In the genomic region with DNA sequence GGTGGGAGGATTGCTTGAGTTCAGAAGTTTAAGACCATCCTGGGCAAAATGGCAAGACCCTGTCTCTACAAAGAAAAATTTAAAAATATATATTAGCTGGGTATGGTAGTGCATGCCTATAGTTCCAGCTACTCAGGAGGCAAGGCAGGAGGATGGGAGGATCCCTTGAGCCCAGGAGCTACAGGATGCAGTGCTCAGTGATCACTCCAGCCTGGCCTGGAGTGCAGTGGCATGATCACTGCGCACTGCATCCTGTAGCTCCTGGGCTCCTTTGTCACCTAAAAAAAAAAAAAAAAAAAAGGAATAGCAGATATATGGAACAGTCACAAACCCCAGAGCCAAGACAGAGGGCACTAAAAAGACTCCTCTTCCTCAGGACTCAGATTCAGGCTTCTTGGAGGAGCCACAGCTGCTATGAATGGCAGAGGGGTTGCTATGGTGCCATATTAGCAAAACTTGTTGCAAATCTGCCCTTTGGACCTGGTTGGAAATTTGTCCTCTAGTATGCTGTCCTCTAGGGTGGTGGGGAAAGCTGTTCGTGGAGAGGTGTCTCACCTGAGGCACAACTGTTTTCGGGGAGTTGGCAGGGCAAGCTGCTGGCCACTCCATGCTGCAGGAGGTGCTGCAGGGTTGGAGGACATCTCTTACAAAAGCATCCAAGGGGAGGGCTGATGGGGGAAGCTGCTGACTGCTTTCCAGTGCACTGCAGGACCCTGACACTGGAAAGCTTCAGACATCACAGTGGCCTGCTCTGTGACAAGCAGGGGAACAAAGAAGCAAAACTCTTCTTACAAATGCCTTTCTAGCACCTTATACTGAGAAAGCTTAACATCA, we compare ENCODE assay signal across 16 cellular contexts. TPM values are rescaled to one million over a fixed set of nuclear protein-coding genes. Genes with fewer than 3 reads are reported as not detected.
A peak's percentile ranks its signal among the peaks of the same experiment; 100 is the strongest.
DNase-seq lines count a peak whose midpoint lies in the region; ATAC-seq, FAIRE-seq and TF ChIP-seq lines count a peak whose summit lies in the region.
"Had no signal": no experiment of that assay in that cellular context is flagged by ENCODE, and none has a peak within 500 bp of the region (broad histone marks: within the 10 kb centered on the region; RNA-seq: fewer than 3 reads in every experiment).

No MANE protein-coding gene starts in this region.

- DNase-seq in HCT116 (ENCODE audit: low read depth, low spot score) (no peak), H1 (ENCODE audit: low read depth in 1 of 2, low spot score in 2 of 2) (no peak), right lobe of liver (no peak), esophagus squamous epithelium (lab: John Stamatoyannopoulos, UW) (no peak), NCI-H526 (lab: John Stamatoyannopoulos, UW) (no peak), hypothalamus (lab: John Stamatoyannopoulos, UW) (no peak)
- DNase-seq: CD4-positive, CD25-positive, alpha-beta regulatory T cell; HFFc6; NCI-H1417; NCI-H1930; NCI-H2171; NCI-H446; NCI-H748 treated with DMSO at 0.1 percent for 48 hours; OCI-M1; SIG-M5 had no signal

- FAIRE-seq in H1 (lab: Jason Lieb, UNC) = no peak

- H2BK15ac ChIP-seq in H1 (ENCODE audit: low read length) = no peak overlapping the region

- H3K18ac ChIP-seq in H1 (ENCODE audit: extremely low read depth, low read length) = no peak overlapping the region

- H2BK120ac ChIP-seq in H1 (replicated peaks; ENCODE audit: low read depth, low read length) = no peak overlapping the region

- 0 out of 2 replicates have a peak, but pooled peaks cover 1% of the 10 kb centered on the region for H3K23me2 ChIP-seq in H1 (ENCODE audit: low read depth, low read length)

- TF ChIP-seq POLR2A in HCT116 (IDR thresholded peaks at IDR 0.05; ENCODE audit: borderline replicate concordance, extremely low read depth, insufficient read depth, insufficient read length) (no peak), H1 (IDR thresholded peaks at IDR 0.05; ENCODE audit: control extremely low read depth in 1 of 2, low read depth in 2 of 2, low read length in 2 of 2) (no peak), right lobe of liver (IDR thresholded peaks at IDR 0.05) (no peak), esophagus squamous epithelium (IDR thresholded peaks at IDR 0.05) (no peak)

- H3K14ac ChIP-seq in H1 (ENCODE audit: insufficient read length) = no peak overlapping the region

- H3K56ac ChIP-seq in H1 (replicated peaks; ENCODE audit: insufficient read length, low read depth, low read length) = no peak overlapping the region

- H3K4me1 ChIP-seq in HCT116 (ENCODE audit: control insufficient read depth in 1 of 2, insufficient read depth in 2 of 2, low read length in 2 of 2) (no peaks in the 10 kb centered on the region), H1 (replicated peaks in 1 of 4; ENCODE audit: control insufficient read depth in 3 of 4, insufficient read depth in 4 of 4, low read length in 3 of 4) (peaks cover 0 to 5% (median 4%) of the 10 kb centered on the region in 4 experiments; a peak in 4 of 7 replicates), right lobe of liver (peaks cover 0 to 5% (median 0%) of the 10 kb centered on the region in 4 donors), esophagus squamous epithelium (no peaks in the 10 kb centered on the region)

- H3K79me1 ChIP-seq in H1 (ENCODE audit: low read depth, low read length) = no peaks in the 10 kb centered on the region

- peak; percentile 40; the same call in 1 of the 2 replicates for ATAC-seq in HCT116
- peak in 3 of 4 donors; percentile 22 to 62 (median 25) for ATAC-seq in right lobe of liver

- H3K9me3 ChIP-seq in HCT116 (ENCODE audit: control insufficient read depth in 1 of 2, insufficient read depth in 1 of 2, low read depth in 1 of 2, low read length in 2 of 2) (no peaks in the 10 kb centered on the region), H1 (ENCODE audit: insufficient read depth in 2 of 2, low read depth in 1 of 2, low read length in 1 of 2) (no peaks in the 10 kb centered on the region), right lobe of liver (no peaks in the 10 kb centered on the region), esophagus squamous epithelium (no peaks in the 10 kb centered on the region)

- H3K9me2 ChIP-seq in HCT116 (ENCODE audit: insufficient read depth) = no peaks in the 10 kb centered on the region

- H2AK5ac ChIP-seq in H1 (ENCODE audit: low read depth, low read length) = no peak overlapping the region

- RAD21 ChIA-PET in HCT116 (lab: Charles Lee; ENCODE audit: low non-redundant PET in 1 of 2, low total read pairs in 2 of 2, uncharacterized antibody in 2 of 2, unreplicated experiment in 2 of 2) = no interaction called here

- H3K9ac ChIP-seq in HCT116 (ENCODE audit: low read length) = no peak overlapping the region
- no peak overlapping the region for H3K9ac ChIP-seq in H1 (replicated peaks in 1 of 4; ENCODE audit: extremely low read depth in 1 of 4, low read depth in 3 of 4, low read length in 3 of 4)

- no peak overlapping the region for H3K23ac ChIP-seq in H1 (ENCODE audit: insufficient read length)

- H3K27me3 ChIP-seq in HCT116 (ENCODE audit: insufficient read depth, low read length) (no peaks in the 10 kb centered on the region), H1 (replicated peaks in 1 of 4; ENCODE audit: control insufficient read depth in 3 of 4, extremely low read depth in 1 of 4, insufficient read depth in 3 of 4, low read length in 3 of 4) (no peaks in the 10 kb centered on the region), right lobe of liver (no peaks in the 10 kb centered on the region), esophagus squamous epithelium (no peaks in the 10 kb centered on the region)

- peak; percentile 14; the same call in 1 of the 2 replicates for TF ChIP-seq RAD21 in HCT116 (IDR thresholded peaks at IDR 0.05; ENCODE audit: low read depth)
- peak; percentile 42 to 54; a peak in 3 of 4 replicates for TF ChIP-seq RAD21 in H1 (IDR thresholded peaks at IDR 0.05 in 1 of 2, conservative IDR thresholded peaks at IDR 0.05 in 1 of 2; ENCODE audit: low read depth in 2 of 2, low read length in 2 of 2)

- H3K4me3 ChIP-seq in HCT116 (replicated peaks in 1 of 2; ENCODE audit: low read depth in 1 of 2, low read length in 2 of 2) = no peak overlapping the region
- H3K4me3 ChIP-seq in H1 (ENCODE audit: extremely low read depth in 1 of 4, insufficient read depth in 2 of 4, low read depth in 3 of 4, low read length in 4 of 4) = no peak overlapping the region
- no peak overlapping the region for H3K4me3 ChIP-seq in right lobe of liver
- no peak overlapping the region for H3K4me3 ChIP-seq in esophagus squamous epithelium

- H3K36me3 ChIP-seq in HCT116 (ENCODE audit: control insufficient read depth in 1 of 2, insufficient read depth in 2 of 2, low read length in 2 of 2) (peaks cover 0 to 3% of the 10 kb centered on the region in 2 experiments; a peak in 2 of 4 replicates), H1 (ENCODE audit: control insufficient read depth in 2 of 4, insufficient read depth in 4 of 4, low read length in 3 of 4) (peaks cover 0 to 9% (median 4%) of the 10 kb centered on the region in 4 experiments; a peak in 3 of 8 replicates), right lobe of liver (peaks cover 0 to 40% (median 7%) of the 10 kb centered on the region in 4 donors), esophagus squamous epithelium (peaks cover under 1 to 94% (median 13%) of the 10 kb centered on the region in 3 donors)

- 94% methylated on average over 3 of the region's 3 CpGs; no CpG with 5 or more reads in 1 of the 2 experiments for WGBS in H1 (ENCODE audit: extremely low coverage in 1 of 2, insufficient coverage in 1 of 2, insufficient read length in 1 of 2, insufficient replicate concordance in 2 of 2, low coverage in 1 of 2, low lambda C conversion rate in 2 of 2, missing lambda C conversion rate in 1 of 2), 2 experiments
- WGBS in right lobe of liver (ENCODE audit: insufficient coverage, low coverage, low lambda C conversion rate, missing lambda C conversion rate) = no CpG with 5 or more reads among the region's 3 CpGs
- WGBS in esophagus squamous epithelium, 2 donors = 100% methylated on average over 1 to 2 of the region's 3 CpGs

- intact Hi-C loops in HCT116 (cut with micrococcal nuclease) (no loop called here), right lobe of liver (cut with DNase I) (no loop called here), esophagus squamous epithelium (cut with DNase I) (no loop called here)

- no peak overlapping the region for H2BK20ac ChIP-seq in H1 (ENCODE audit: low read length)

- H2BK5ac ChIP-seq in H1 (ENCODE audit: low read depth, low read length) = 0 out of 2 replicates have a peak overlapping the region, but pooled peaks have one; percentile 44

- H4K91ac ChIP-seq in H1 (replicated peaks; ENCODE audit: insufficient read length, low read length) = no peak overlapping the region

- H3K79me2 ChIP-seq in HCT116 (ENCODE audit: insufficient read depth, low read length) (no peaks in the 10 kb centered on the region), H1 (ENCODE audit: control insufficient read depth in 1 of 2, insufficient read depth in 2 of 2, low read length in 2 of 2) (no peaks in the 10 kb centered on the region; a peak in 1 of 4 replicates)

- TF ChIP-seq CTCF in GM12872 (IDR thresholded peaks at IDR 0.05; ENCODE audit: insufficient read depth, low read depth, low read length) (0 out of 3 replicates have a peak, but pooled peaks have one; percentile 1), HCT116 (IDR thresholded peaks at IDR 0.05 in 2 of 3, conservative IDR thresholded peaks at IDR 0.05 in 1 of 3; ENCODE audit: borderline replicate concordance in 1 of 3, insufficient read depth in 1 of 3, low read depth in 2 of 3, low read length in 2 of 3) (no peak), H1 (IDR thresholded peaks at IDR 0.05; ENCODE audit: control extremely low read depth in 1 of 3, insufficient read depth in 1 of 3, low read depth in 1 of 3, low read length in 3 of 3) (peak; percentile 9 to 43 (median 39); a peak in 3 of 4 replicates), right lobe of liver (IDR thresholded peaks at IDR 0.05) (no peak), esophagus squamous epithelium (IDR thresholded peaks at IDR 0.05) (no peak)

- no peak overlapping the region for H2BK12ac ChIP-seq in H1 (ENCODE audit: low read depth, low read length)

- H2AFZ ChIP-seq in HCT116 (ENCODE audit: low read depth, low read length, poor library complexity, severe bottlenecking) = no peak overlapping the region
- no peak overlapping the region for H2AFZ ChIP-seq in H1 (ENCODE audit: low read length)

- POLR2A ChIA-PET in HCT116 (lab: Charles Lee) (no interaction called here), H1 (lab: Charles Lee; ENCODE audit: partially characterized antibody) (interaction anchor here (0.6 kb wide), 1 partner anchor 1709 kb away, joined by 3 read pairs; no protein-coding TSS in a partner anchor)

- CTCF ChIA-PET in HCT116 (lab: Charles Lee) (no interaction called here), H1 (lab: Charles Lee; ENCODE audit: partially characterized antibody) (interaction anchor here (0.6 kb wide), 2 partner anchors 17 to 702 kb away, joined by 3 to 4 read pairs; no protein-coding TSS in a partner anchor)

- no TSS peak for BruUV-seq in HCT116 (replicated peaks; lab: Mats Ljungman, UMichigan)

- H3K4me2 ChIP-seq in HCT116 (ENCODE audit: low read length) = no peak overlapping the region
- H3K4me2 ChIP-seq in H1 (ENCODE audit: insufficient read depth in 1 of 2, low read depth in 2 of 2, low read length in 2 of 2) = no peak overlapping the region

- H4K5ac ChIP-seq in H1 (ENCODE audit: insufficient read length, low read depth, low read length) = no peak overlapping the region

- no peak for TF ChIP-seq EP300 in H1 (IDR thresholded peaks at IDR 0.05; ENCODE audit: borderline replicate concordance in 1 of 2, low read depth in 2 of 2, low read length in 2 of 2)

- H4K20me1 ChIP-seq in HCT116 (ENCODE audit: insufficient read depth) (no peaks in the 10 kb centered on the region; the same call in 1 of the 2 replicates), H1 (replicated peaks in 1 of 2; ENCODE audit: control insufficient read depth in 1 of 2, insufficient read depth in 2 of 2, low read length in 2 of 2) (no peaks in the 10 kb centered on the region)

- no peak overlapping the region for H3K4ac ChIP-seq in H1 (replicated peaks; ENCODE audit: insufficient read length, low read depth, low read length)

- H4K8ac ChIP-seq in H1 (ENCODE audit: extremely low read depth, insufficient read depth, low read length) = no peak overlapping the region

- H3K27ac ChIP-seq in HCT116 (ENCODE audit: low read depth, low read length) (no peak overlapping the region), H1 (ENCODE audit: low read depth, low read length) (no peak overlapping the region), right lobe of liver (no peak overlapping the region), esophagus squamous epithelium (no peak overlapping the region)

RNA-seq across cellular contexts. Expression of a gene that starts 22.7 kb away (rescaled TPM):
- total RNA-seq in HCT116 (2021; ENCODE audit: unreplicated experiment) (10.0 TPM), right lobe of liver (10 to 100 TPM; 13.1 to 20.8 (median 16.4) TPM), esophagus squamous epithelium (10 to 100 TPM in 3 of 4 donors, 1 to 10 TPM in 1; 9.3 to 26.7 (median 15.0) TPM)
- polyA plus RNA-seq in HCT116 (2012) = 2.7 and 4.3 TPM in 2 replicates
- 18.6 and 21.5 TPM in 2 replicates for total RNA-seq in H1 (2021; fragmentation: NEBNext Ultra II Directional; extraction: Animal tissue kit (Norgen Biotek cat#: 25700))
- polyA plus RNA-seq in H1 (2011; rRNA removed) = 4.8 and 6.2 TPM in 2 replicates
- polyA plus RNA-seq in H1 (2011; cell fraction: cytosol; rRNA removed) = 7.2 TPM
- polyA plus RNA-seq in H1 (2011; cell fraction: nucleus; rRNA removed) = 3.5 TPM
- 7.3 to 9.3 TPM (median 8.1 TPM) in 4 replicates for polyA plus RNA-seq in H1 (2012, experiment 1 of 2)
- 2.6 TPM for polyA plus RNA-seq in H1 (2012, experiment 2 of 2)
- 14.1 TPM for polyA plus RNA-seq in H1 (2013, experiment 1 of 2)
- 14.4 TPM for polyA plus RNA-seq in H1 (2013, experiment 2 of 2)
- 11.1 and 12.1 TPM in 2 replicates for polyA minus RNA-seq in H1 (2011; rRNA and poly(A)+ RNA removed)
- polyA minus RNA-seq in H1 (2011; cell fraction: cytosol; rRNA and poly(A)+ RNA removed) = 6.8 TPM
- 12.8 TPM for polyA minus RNA-seq in H1 (2011; cell fraction: nucleus; rRNA and poly(A)+ RNA removed)

Comparison
In these comparisons a context has a peak if more than half of its experiments do, and no peak if none do; other contexts are left out.
1. CTCF ChIP-seq: peak in GM12872 (single experiment) and H1 (3 of 3); none in HCT116 (0 of 3), right lobe of liver (0 of 4) and esophagus squamous epithelium (0 of 6).